In the genomic region with DNA sequence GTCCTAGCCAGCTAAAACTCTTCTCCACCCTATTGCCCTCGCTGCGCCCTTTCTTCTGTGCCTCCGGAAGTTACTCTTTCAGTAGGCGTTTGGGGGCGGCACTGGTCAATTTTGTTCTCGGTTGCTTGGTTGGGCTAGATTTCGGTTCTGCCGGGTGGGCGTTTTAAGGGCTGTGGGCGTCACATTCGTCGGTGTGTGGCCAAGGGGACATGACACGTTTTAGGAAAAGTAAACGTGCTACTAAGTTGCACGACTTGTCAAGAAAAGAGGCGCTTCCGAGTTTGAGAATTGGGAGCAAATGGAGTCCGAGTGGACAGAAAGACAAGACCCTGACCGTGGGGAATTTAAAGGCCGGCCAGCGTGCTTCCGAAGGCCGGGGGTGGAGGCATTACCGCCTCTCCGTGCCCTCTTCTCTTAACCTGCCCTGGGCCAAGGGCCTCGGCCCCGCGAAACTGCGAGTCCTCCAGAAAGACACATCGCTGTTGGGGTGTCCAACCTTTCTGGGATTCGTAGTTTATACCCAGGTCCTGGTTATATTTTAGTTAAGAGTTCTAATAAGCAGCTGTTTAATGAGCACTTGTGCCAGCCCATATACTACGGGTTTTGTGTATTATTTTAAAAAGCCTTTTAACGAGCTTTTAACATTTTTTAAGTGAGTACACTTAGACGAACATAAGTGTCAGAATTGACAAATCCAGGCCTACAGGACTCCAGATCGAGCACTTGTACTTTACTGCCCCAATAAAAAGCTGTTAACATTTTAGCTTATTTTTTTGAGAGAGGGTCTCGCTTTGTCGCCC, we compare ENCODE assay signal across 8 cellular contexts. TPM values are rescaled to one million over a fixed set of nuclear protein-coding genes. Genes with fewer than 3 reads are reported as not detected.
DNase-seq lines count a peak whose midpoint lies in the region; ATAC-seq and FAIRE-seq lines count a peak whose summit lies in the region.

No MANE protein-coding gene starts in this region.

- no peak overlapping the region for H4K8ac ChIP-seq in neuronal stem cell (ENCODE audit: low read depth, low read length)

- H3K36me3 ChIP-seq in neuronal stem cell (replicated peaks in 1 of 2; ENCODE audit: control insufficient read depth in 2 of 2, insufficient read depth in 2 of 2, low read length in 2 of 2) = peaks cover 24 to 52% of the 10 kb centered on the region in 2 donors

- no peak overlapping the region for H2BK15ac ChIP-seq in neuronal stem cell (ENCODE audit: low read length)

- no peaks in the 10 kb centered on the region for H3K27me3 ChIP-seq in neuronal stem cell (ENCODE audit: control insufficient read depth in 3 of 3, insufficient read depth in 3 of 3, low read depth in 1 of 3, low read length in 3 of 3)

- H3K9me3 ChIP-seq in neuronal stem cell (replicated peaks in 1 of 2; ENCODE audit: control insufficient read depth in 2 of 2, insufficient read depth in 1 of 2, low read depth in 1 of 2, low read length in 2 of 2) = no peaks in the 10 kb centered on the region

- H3K27ac ChIP-seq in neuronal stem cell (replicated peaks; ENCODE audit: low read length) = peak overlapping the region; percentile 98

- H3K4me1 ChIP-seq in neuronal stem cell (ENCODE audit: control insufficient read depth in 2 of 2, insufficient read depth in 1 of 2, low read depth in 1 of 2, low read length in 2 of 2) = peaks cover 2 to 11% of the 10 kb centered on the region in 2 donors

- no peak overlapping the region for H2BK120ac ChIP-seq in neuronal stem cell (ENCODE audit: low read depth, low read length)

- peak; percentile 75 for ATAC-seq in GM18511 (IDR thresholded peaks at IDR 0.05; ENCODE audit: unreplicated experiment)
- ATAC-seq in HG02938 (IDR thresholded peaks at IDR 0.05; ENCODE audit: unreplicated experiment) = peak; percentile 55

- peak overlapping the region; percentile 73 for H2AK5ac ChIP-seq in neuronal stem cell (ENCODE audit: low read depth, low read length)

- no peak for FAIRE-seq in frontal cortex (lab: Jason Lieb, UNC)

- H2AFZ ChIP-seq in neuronal stem cell (ENCODE audit: low read length) = peak overlapping the region; percentile 88

- DNase-seq in Ammon's horn (ENCODE audit: low spot score) = peak; percentile 92
- DNase-seq in NCI-H226 = peak; percentile 82
- peak; percentile 67 for DNase-seq in activated T-helper 1 cell treated with Interleukin-2 at 50 U/mL for 16 hours (ENCODE audit: low read depth)
- DNase-seq in frontal cortex (ENCODE audit: low spot score in 2 of 2) = peak; percentile 88 to 90
- peak; percentile 21 for DNase-seq in neuronal stem cell (ENCODE audit: low spot score)
- DNase-seq in ureter (ENCODE audit: low spot score) = peak; percentile 90

- WGBS in neuronal stem cell (ENCODE audit: extremely low coverage in 2 of 2, insufficient read length in 2 of 2, insufficient replicate concordance in 1 of 2), 2 donors = no CpG with 5 or more reads among the region's 37 CpGs

- peak overlapping the region; percentile 97 for H3K23ac ChIP-seq in neuronal stem cell (ENCODE audit: low read depth, low read length, poor library complexity)

- H3K79me1 ChIP-seq in neuronal stem cell (ENCODE audit: low read depth, low read length) = peaks cover 6% of the 10 kb centered on the region

- peak overlapping the region; percentile 96 for H3K18ac ChIP-seq in neuronal stem cell (ENCODE audit: low read length)

- H3K4me2 ChIP-seq in neuronal stem cell (ENCODE audit: insufficient read depth, low read length, poor library complexity, severe bottlenecking) = peak overlapping the region; percentile 82

- H4K91ac ChIP-seq in neuronal stem cell (ENCODE audit: low read depth, low read length, poor library complexity) = peak overlapping the region; percentile 60

- H3K4ac ChIP-seq in neuronal stem cell (ENCODE audit: low read length) = no peak overlapping the region

- H3K14ac ChIP-seq in neuronal stem cell (ENCODE audit: low read length) = no peak overlapping the region

- peak overlapping the region; percentile 96 for H2BK5ac ChIP-seq in neuronal stem cell (ENCODE audit: low read length)

- no peak overlapping the region for H2BK12ac ChIP-seq in neuronal stem cell (ENCODE audit: low read length)

- H3K9ac ChIP-seq in neuronal stem cell (ENCODE audit: low read depth, low read length, poor library complexity) = peak overlapping the region; percentile 68

- H3K4me3 ChIP-seq in neuronal stem cell (ENCODE audit: low read length in 2 of 2) = peak overlapping the region; percentile 80 to 93

RNA-seq across cellular contexts. Expression of gene BAG6, which starts 0.7 kb away (rescaled TPM):
- 150 TPM for total RNA-seq in frontal cortex
- polyA plus RNA-seq in neuronal stem cell (2013, experiment 1 of 2) = 199 TPM
- polyA plus RNA-seq in neuronal stem cell (2013, experiment 2 of 2) = 200 TPM
- total RNA-seq in ureter = 234 TPM

RNA-seq across cellular contexts. Expression of gene APOM, which starts 2.6 kb away (rescaled TPM):
- total RNA-seq in frontal cortex = 0.41 TPM
- 11.6 TPM for polyA plus RNA-seq in neuronal stem cell (2013, experiment 1 of 2)
- polyA plus RNA-seq in neuronal stem cell (2013, experiment 2 of 2) = 11.5 TPM
- 2.4 TPM for total RNA-seq in ureter

RNA-seq across cellular contexts. Expression of gene C6orf47, which starts 7.5 kb away (rescaled TPM):
- total RNA-seq in frontal cortex (16.7 TPM), ureter (21.5 TPM)
- polyA plus RNA-seq in neuronal stem cell (2013, experiment 1 of 2) = 6.5 TPM
- 6.9 TPM for polyA plus RNA-seq in neuronal stem cell (2013, experiment 2 of 2)

RNA-seq across cellular contexts. Expression of gene GPANK1, which starts 11.7 kb away (rescaled TPM):
- total RNA-seq in frontal cortex (11.4 TPM), ureter (15.3 TPM)
- 35.7 TPM for polyA plus RNA-seq in neuronal stem cell (2013, experiment 1 of 2)
- 37.4 TPM for polyA plus RNA-seq in neuronal stem cell (2013, experiment 2 of 2)

RNA-seq across cellular contexts. Expression of gene CSNK2B, which starts 12.8 kb away (rescaled TPM):
- total RNA-seq in frontal cortex = 66.0 TPM
- 223 TPM for polyA plus RNA-seq in neuronal stem cell (2013, experiment 1 of 2)
- 217 TPM for polyA plus RNA-seq in neuronal stem cell (2013, experiment 2 of 2)
- total RNA-seq in ureter = 149 TPM

Comparison
In these comparisons a context has a peak if more than half of its experiments do, and no peak if none do; other contexts are left out.
1. Peak in every context shown above with its lines: DNase-seq, ATAC-seq, H3K4me3 ChIP-seq and H3K27ac ChIP-seq.
2. DNase-seq: peak in every context shown above with its lines; median percentile 92 in Ammon's horn; 90 in ureter; 89 in frontal cortex; 82 in NCI-H226; 67 in activated T-helper 1 cell treated with Interleukin-2 at 50 U/mL for 16 hours; 21 in neuronal stem cell.